21 cellular contexts compared by ENCODE assay signal in the genomic region with DNA sequence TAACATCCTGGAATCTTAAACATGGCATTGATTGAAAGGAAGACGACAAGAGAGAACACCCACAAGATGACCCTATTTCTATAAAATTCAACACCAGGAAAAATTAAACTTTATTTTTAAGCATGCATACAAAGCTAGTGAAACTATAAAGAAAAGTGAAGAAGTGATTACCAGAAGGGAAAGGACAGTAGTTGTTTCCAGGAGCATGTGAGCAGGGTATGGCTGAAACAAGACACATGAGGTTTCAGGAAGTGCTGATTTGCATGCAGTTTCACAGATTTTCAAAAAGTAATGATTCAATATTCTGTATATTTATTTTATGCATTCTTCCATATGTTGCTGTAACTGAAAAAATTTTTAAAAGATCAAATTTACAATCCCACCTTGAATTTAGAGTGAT. TPM values are rescaled to one million over a fixed set of nuclear protein-coding genes. Genes with fewer than 3 reads are reported as not detected.
DNase-seq lines count a peak whose midpoint lies in the region; ATAC-seq and TF ChIP-seq lines count a peak whose summit lies in the region.
"Had no signal": no experiment of that assay in that cellular context is flagged by ENCODE, and none has a peak within 500 bp of the region (broad histone marks: within the 10 kb centered on the region; RNA-seq: fewer than 3 reads in every experiment).

No MANE protein-coding gene starts in this region.

- H3K27ac ChIP-seq in CD4-positive, alpha-beta T cell (ENCODE audit: low read depth, low read length): no peak overlapping the region
- H3K27ac ChIP-seq in transverse colon: no peak overlapping the region
- H3K27ac ChIP-seq: neutrophil, right lobe of liver had no signal

- TF ChIP-seq CTCF in CD4-positive, alpha-beta T cell (IDR thresholded peaks at IDR 0.05): no peak
- no peak for TF ChIP-seq CTCF in transverse colon (IDR thresholded peaks at IDR 0.05)

- no peak overlapping the region for H3K4me3 ChIP-seq in transverse colon
- H3K4me3 ChIP-seq: right lobe of liver had no signal

- peaks cover 18% of the 10 kb centered on the region for H3K4me1 Mint-ChIP-seq in CD4-positive, alpha-beta T cell (ENCODE audit: low read depth)

- no peaks in the 10 kb centered on the region for H3K36me3 ChIP-seq in transverse colon
- H3K36me3 ChIP-seq: neutrophil, right lobe of liver had no signal

- CTCF ChIA-PET in CD4-positive, alpha-beta T cell (lab: Charles Lee): no interaction called here

- DNase-seq in CD4-positive, alpha-beta T cell: no peak
- DNase-seq in A172 (ENCODE audit: low spot score) (no peak), NCI-H526 treated with DMSO at 0.1 percent for 48 hours (lab: John Stamatoyannopoulos, UW) (no peak), transverse colon (no peak), NCI-H446 treated with DMSO at 0.1 percent for 48 hours (lab: John Stamatoyannopoulos, UW) (no peak)
- DNase-seq: activated naive CD4-positive, alpha-beta T cell; Caco-2; foreskin fibroblast; MV-4-11; NCI-H2029 treated with DMSO at 0.1 percent for 48 hours; NCI-H524; right lobe of liver; substantia nigra had no signal

- POLR2A ChIA-PET in CD4-positive, alpha-beta T cell (lab: Charles Lee): interaction anchor here (0.6 kb wide), 1 partner anchor 22 kb away, joined by 3 read pairs; no protein-coding TSS in a partner anchor

- H3K36me3 Mint-ChIP-seq in CD4-positive, alpha-beta T cell (ENCODE audit: low read depth): no peaks in the 10 kb centered on the region

- ATAC-seq in CD4-positive, alpha-beta T cell (ENCODE audit: poor library complexity): no peak
- ATAC-seq in GM18867 (IDR thresholded peaks at IDR 0.05; ENCODE audit: unreplicated experiment): peak; percentile 71
- peak; percentile 62 for ATAC-seq in GM21619 (IDR thresholded peaks at IDR 0.05; ENCODE audit: unreplicated experiment)
- peak; percentile 57 for ATAC-seq in HG03558 (IDR thresholded peaks at IDR 0.05; ENCODE audit: extremely low read depth, unreplicated experiment)
- ATAC-seq: left lobe of liver, PC-3, right lobe of liver had no signal

- TF ChIP-seq POLR2A in transverse colon (IDR thresholded peaks at IDR 0.05): no peak

- H3K4me1 ChIP-seq in transverse colon: peaks cover 0 to 4% (median 0%) of the 10 kb centered on the region in 4 donors
- H3K4me1 ChIP-seq: right lobe of liver had no signal

- H3K9me3 Mint-ChIP-seq in CD4-positive, alpha-beta T cell: no peaks in the 10 kb centered on the region

- no peak for TF ChIP-seq EP300 in transverse colon (IDR thresholded peaks at IDR 0.05; ENCODE audit: low read depth)

- peak overlapping the region; percentile 72 for H3K27ac Mint-ChIP-seq in CD4-positive, alpha-beta T cell

- H3K9me3 ChIP-seq in CD4-positive, alpha-beta T cell (ENCODE audit: control insufficient read depth, low read length): no peaks in the 10 kb centered on the region
- H3K9me3 ChIP-seq in transverse colon: no peaks in the 10 kb centered on the region
- H3K9me3 ChIP-seq: Caco-2, neutrophil, right lobe of liver had no signal

- H3K27me3 Mint-ChIP-seq in CD4-positive, alpha-beta T cell: peaks cover 6% of the 10 kb centered on the region

- WGBS in transverse colon (ENCODE audit: low coverage in 1 of 2), 2 donors: 82 to 85% methylated on average over 1 of the region's 1 CpG

- intact Hi-C loops in CD4-positive, alpha-beta T cell (cut with DNase I, micrococcal nuclease): no loop called here
- intact Hi-C loops in transverse colon (cut with DNase I; ENCODE audit: low total_unique reads): no loop called here

- peak overlapping the region; percentile 31 for H3K4me3 Mint-ChIP-seq in CD4-positive, alpha-beta T cell

- in situ Hi-C loops in transverse colon (cut with MboI; ENCODE audit: low pct_ligation_motif_present in 1 of 4, low pct_unique_long_range_greater_than_20kb in 1 of 4, low sequenced_read_pairs in 3 of 4): no loop called here

- H3K27me3 ChIP-seq in CD4-positive, alpha-beta T cell (ENCODE audit: control insufficient read depth, insufficient read depth, low read length): no peaks in the 10 kb centered on the region
- no peaks in the 10 kb centered on the region for H3K27me3 ChIP-seq in transverse colon
- H3K27me3 ChIP-seq: right lobe of liver had no signal

RNA-seq across cellular contexts. Expression of a gene that starts 24.6 kb away (rescaled TPM):
- total RNA-seq in CD4-positive, alpha-beta T cell: not detected
- 1.7 and 2.0 TPM in 2 replicates for total RNA-seq in A172 (2014; rRNA removed; shearing (Covaris generic))
- not detected for total RNA-seq in transverse colon
- total RNA-seq: left lobe of liver, mucosa of gallbladder, right lobe of liver had no signal

RNA-seq across cellular contexts. Expression of a gene that starts 33.2 kb away (rescaled TPM):
- total RNA-seq in CD4-positive, alpha-beta T cell: 1 to 10 TPM; 1.5 to 2.2 TPM
- total RNA-seq in A172 (2014; rRNA removed; shearing (Covaris generic)): not detected in 2 replicates
- total RNA-seq in transverse colon: 10 to 100 TPM in 1 of 4 donors, 1 to 10 TPM in 2, not detected in 1; 4.5 to 70.7 (median 9.3) TPM
- total RNA-seq: astrocyte, left lobe of liver had no signal
